In genomic region chr4:170269950-170270349, GRCh38 we compare ENCODE assay signal across 9 cellular contexts.
"Had no signal": no experiment of that assay in that cellular context is flagged by ENCODE, and none has a peak within 500 bp of the region (broad histone marks: within the 10 kb centered on the region; RNA-seq: fewer than 3 reads in every experiment).

No MANE protein-coding gene starts in this region.

- FAIRE-seq: K562 had no signal

- H3K4me3 ChIP-seq: GM23248, HAP-1, K562 had no signal

- H2AFZ ChIP-seq: GM23248 had no signal

- H3K4me1 ChIP-seq: HAP-1 had no signal

- H3K9me3 ChIP-seq: HAP-1 had no signal

- H3K4me3 Mint-ChIP-seq: HFFc6 had no signal

- H3K27ac Mint-ChIP-seq: HFFc6 had no signal

- DNase-seq: GM23248, GOT3, H7, HFFc6, IMR-90 had no signal

- H3K36me3 ChIP-seq: HAP-1 had no signal

- H3K27ac ChIP-seq: GM23248, HL-60 had no signal

- H3K9ac ChIP-seq: GM23248 had no signal

- ATAC-seq: HCT116, K562 had no signal
